ENCODE assay signal across 25 cellular contexts in the genomic region with DNA sequence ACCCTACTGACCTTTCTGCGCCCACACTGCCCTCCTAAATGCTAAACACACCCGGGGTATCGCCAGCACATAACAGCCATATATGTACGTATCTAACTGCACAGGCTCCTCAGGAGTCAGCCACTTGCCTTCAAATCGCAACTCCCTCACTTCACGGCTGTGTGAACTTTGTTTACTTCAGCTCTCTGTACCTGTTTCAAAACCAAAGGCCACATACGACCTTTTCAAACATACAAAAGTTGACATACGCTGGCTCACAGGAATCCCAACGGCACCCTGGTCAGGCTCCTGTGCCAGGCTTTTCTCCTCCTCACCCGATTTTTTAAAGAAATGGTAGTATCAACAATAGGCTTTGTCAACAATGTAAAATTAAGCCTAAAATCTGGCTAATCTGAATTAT. TPM values are rescaled to one million over a fixed set of nuclear protein-coding genes. Genes with fewer than 3 reads are reported as not detected.
A peak's percentile ranks its signal among the peaks of the same experiment; 100 is the strongest.
DNase-seq lines count a peak whose midpoint lies in the region; ATAC-seq and TF ChIP-seq lines count a peak whose summit lies in the region.
"Had no signal": no experiment of that assay in that cellular context is flagged by ENCODE, and none has a peak within 500 bp of the region (broad histone marks: within the 10 kb centered on the region; RNA-seq: fewer than 3 reads in every experiment).

No MANE protein-coding gene starts in this region.

- H3K27me3 Mint-ChIP-seq in mesothelial cell of epicardium (ENCODE audit: low read depth): peaks cover 7% of the 10 kb centered on the region
- H3K27me3 Mint-ChIP-seq: CD4-positive, CD25-positive, alpha-beta regulatory T cell had no signal

- H3K79me1 ChIP-seq in IMR-90 (ENCODE audit: low read depth in 1 of 2, low read length in 2 of 2): no peaks in the 10 kb centered on the region
- H3K79me1 ChIP-seq in mesenchymal stem cell (replicated peaks; ENCODE audit: low read length, poor library complexity, severe bottlenecking): no peaks in the 10 kb centered on the region

- no peak for TF ChIP-seq CTCF in left ventricle myocardium inferior (IDR thresholded peaks at IDR 0.05; ENCODE audit: borderline replicate concordance)
- TF ChIP-seq CTCF in IMR-90 (conservative IDR thresholded peaks at IDR 0.05; ENCODE audit: low read depth, low read length): no peak
- no peak for TF ChIP-seq CTCF in mesothelial cell of epicardium (IDR thresholded peaks at IDR 0.05; ENCODE audit: unreplicated experiment)

- 82% methylated on average over 6 of the region's 10 CpGs; no CpG with 5 or more reads in 1 of the 2 experiments for WGBS in IMR-90 (ENCODE audit: extremely low coverage in 2 of 2, insufficient read length in 1 of 2), 2 experiments
- WGBS in mesenchymal stem cell: 94% methylated on average over 9 of the region's 10 CpGs

- DNase-seq in left ventricle myocardium inferior (no peak), cardiac septum (ENCODE audit: low spot score) (no peak), IMR-90 (no peak), mesenchymal stem cell (no peak), mesothelial cell of epicardium (ENCODE audit: low spot score in 2 of 2, unreplicated experiment in 2 of 2) (no peak), kidney tubule cell (ENCODE audit: low spot score) (no peak)
- DNase-seq: CD4-positive, CD25-positive, alpha-beta regulatory T cell; COR-L47; DMS79; EL; GDM1; GOT3; HFFc6; MM.1S; NCI-H1417; NCI-H1694 treated with DMSO at 0.1 percent for 48 hours; NCI-H2081; NCI-H2227 treated with DMSO at 0.1 percent for 48 hours; NCI-H526 treated with DMSO at 0.1 percent for 48 hours; SHP77 had no signal

- BruUV-seq in IMR-90 (replicated peaks; lab: Mats Ljungman, UMichigan): no TSS peak

- no peaks in the 10 kb centered on the region for H4K20me1 ChIP-seq in IMR-90 (ENCODE audit: insufficient read depth, low read length)

- H3K4me3 Mint-ChIP-seq in mesothelial cell of epicardium: no peak overlapping the region
- H3K4me3 Mint-ChIP-seq: CD4-positive, CD25-positive, alpha-beta regulatory T cell; HFFc6 had no signal

- peaks cover 12% of the 10 kb centered on the region for H3K4me1 Mint-ChIP-seq in mesothelial cell of epicardium

- no peak overlapping the region for H3K4ac ChIP-seq in IMR-90 (ENCODE audit: low read depth, low read length)
- no peak overlapping the region for H3K4ac ChIP-seq in mesenchymal stem cell (ENCODE audit: low read depth in 1 of 2, low read length in 2 of 2)

- intact Hi-C loops in left ventricle myocardium inferior (cut with micrococcal nuclease): no loop called here
- intact Hi-C loops in cardiac septum (cut with DNase I): no loop called here
- intact Hi-C loops in IMR-90 (cut with micrococcal nuclease): no loop called here

- H3K9me3 Mint-ChIP-seq in mesothelial cell of epicardium: peaks cover 7% of the 10 kb centered on the region
- H3K9me3 Mint-ChIP-seq: HFFc6 had no signal

- POLR2A ChIA-PET in IMR-90 (lab: Charles Lee; ENCODE audit: unreplicated experiment): no interaction called here

- H3K27ac Mint-ChIP-seq in mesothelial cell of epicardium: no peak overlapping the region
- H3K27ac Mint-ChIP-seq: HFFc6 had no signal

- H4K91ac ChIP-seq in IMR-90 (ENCODE audit: insufficient read depth, low read depth, low read length) (no peak overlapping the region), mesenchymal stem cell (ENCODE audit: low read length) (no peak overlapping the region)

- no peak overlapping the region for H2BK12ac ChIP-seq in mesenchymal stem cell (ENCODE audit: low read length in 2 of 2)

- H2BK5ac ChIP-seq in IMR-90 (ENCODE audit: low read depth, low read length, poor library complexity, severe bottlenecking) (no peak overlapping the region), mesenchymal stem cell (ENCODE audit: low read depth, low read length, poor library complexity, severe bottlenecking) (no peak overlapping the region)

- H3K14ac ChIP-seq in IMR-90 (replicated peaks; ENCODE audit: low read depth, low read length) (no peak overlapping the region), mesenchymal stem cell (ENCODE audit: low read length in 2 of 2) (peak overlapping the region in 1 of 2 experiments; percentile 51)

- H3K9me3 ChIP-seq in left ventricle myocardium inferior (replicated peaks) (no peaks in the 10 kb centered on the region), IMR-90 (ENCODE audit: control insufficient read depth, insufficient read depth, low read length) (0 out of 2 replicates have a peak, but pooled peaks cover 2% of the 10 kb centered on the region), mesenchymal stem cell (ENCODE audit: control insufficient read depth, low read length) (no peaks in the 10 kb centered on the region), skeletal muscle tissue (ENCODE audit: control insufficient read depth in 3 of 3, low read length in 3 of 3) (no peaks in the 10 kb centered on the region)
- H3K9me3 ChIP-seq: BLaER1, HAP-1 had no signal

- H3K27me3 ChIP-seq in left ventricle myocardium inferior (ENCODE audit: low read depth) (no peaks in the 10 kb centered on the region), IMR-90 (ENCODE audit: control insufficient read depth, insufficient read depth, low read length) (peaks cover 22% of the 10 kb centered on the region), mesenchymal stem cell (ENCODE audit: control insufficient read depth in 1 of 2, insufficient read depth in 1 of 2, low read length in 2 of 2) (no peaks in the 10 kb centered on the region), skeletal muscle tissue (ENCODE audit: control insufficient read depth in 3 of 3, insufficient read depth in 3 of 3, low read length in 3 of 3) (no peaks in the 10 kb centered on the region)
- H3K27me3 ChIP-seq: BLaER1 had no signal

- no peak overlapping the region for H2BK20ac ChIP-seq in IMR-90 (ENCODE audit: low read depth, low read length)

- no peak overlapping the region for H3K4me2 ChIP-seq in IMR-90 (ENCODE audit: low read depth, low read length)
- no peak overlapping the region for H3K4me2 ChIP-seq in mesenchymal stem cell (ENCODE audit: low read length, poor library complexity, severe bottlenecking)
- H3K4me2 ChIP-seq: BLaER1, KMS-11 had no signal

- H3K4me1 ChIP-seq in left ventricle myocardium inferior (peaks cover 59% of the 10 kb centered on the region), IMR-90 (ENCODE audit: control insufficient read depth, insufficient read depth, low read length) (peaks cover 2% of the 10 kb centered on the region; the same call in 1 of the 2 replicates), mesenchymal stem cell (ENCODE audit: control insufficient read depth, insufficient read depth, low read depth, low read length) (peaks cover 5% of the 10 kb centered on the region), skeletal muscle tissue (ENCODE audit: control insufficient read depth in 3 of 3, insufficient read depth in 3 of 3, low read length in 3 of 3) (peaks cover 28 to 37% (median 31%) of the 10 kb centered on the region in 3 donors)
- H3K4me1 ChIP-seq: BLaER1, HAP-1 had no signal

- no peaks in the 10 kb centered on the region for H3K36me3 ChIP-seq in left ventricle myocardium inferior
- no peaks in the 10 kb centered on the region for H3K36me3 ChIP-seq in IMR-90 (ENCODE audit: control insufficient read depth, insufficient read depth, low read length)
- H3K36me3 ChIP-seq in mesenchymal stem cell (ENCODE audit: control insufficient read depth in 1 of 2, insufficient read depth in 2 of 2, low read depth in 1 of 2, low read length in 2 of 2): no peaks in the 10 kb centered on the region
- peaks cover 5 to 14% (median 9%) of the 10 kb centered on the region in 3 donors for H3K36me3 ChIP-seq in skeletal muscle tissue (ENCODE audit: control insufficient read depth in 3 of 3, insufficient read depth in 3 of 3, low read length in 3 of 3)
- H3K36me3 ChIP-seq: HAP-1 had no signal

- ATAC-seq in IMR-90 (ENCODE audit: low read depth): no peak
- ATAC-seq: GM12878 had no signal

- H3K23ac ChIP-seq in IMR-90 (ENCODE audit: low read depth, low read length): no peak overlapping the region
- no peak overlapping the region for H3K23ac ChIP-seq in mesenchymal stem cell (ENCODE audit: low read length in 2 of 2)

- H3K9me1 ChIP-seq in IMR-90 (ENCODE audit: insufficient read depth, low read length): no peaks in the 10 kb centered on the region

- no peaks in the 10 kb centered on the region for H3K36me3 Mint-ChIP-seq in mesothelial cell of epicardium

- TF ChIP-seq POLR2A in IMR-90 (IDR thresholded peaks at IDR 0.05; ENCODE audit: low read depth, low read length): no peak

- no peak overlapping the region for H4K5ac ChIP-seq in IMR-90 (ENCODE audit: low read depth, low read length)

- no peak overlapping the region for H3K9ac ChIP-seq in IMR-90 (ENCODE audit: low read depth, low read length)
- no peak overlapping the region for H3K9ac ChIP-seq in mesenchymal stem cell (ENCODE audit: low read length)
- H3K9ac ChIP-seq in skeletal muscle tissue (ENCODE audit: low read depth in 1 of 3, low read length in 3 of 3): peak overlapping the region in 2 of 3 donors; percentile 80 to 87
- H3K9ac ChIP-seq: BLaER1, KMS-11 had no signal

- no peak overlapping the region for H2AK5ac ChIP-seq in IMR-90 (ENCODE audit: low read depth, low read length)
- peak overlapping the region; percentile 2 for H2AK5ac ChIP-seq in mesenchymal stem cell (ENCODE audit: low read length, severe bottlenecking)

- H2BK15ac ChIP-seq in IMR-90 (ENCODE audit: low read depth, low read length) (no peak overlapping the region), mesenchymal stem cell (ENCODE audit: low read depth, poor library complexity, severe bottlenecking) (no peak overlapping the region)

- CTCF ChIA-PET in IMR-90 (lab: Yijun Ruan, JAX): no interaction called here

- H2BK120ac ChIP-seq in IMR-90 (ENCODE audit: low read depth, low read length) (no peak overlapping the region), mesenchymal stem cell (ENCODE audit: low read depth, low read length) (no peak overlapping the region)

- no peak overlapping the region for H2AK9ac ChIP-seq in IMR-90 (replicated peaks; ENCODE audit: low read depth, low read length, poor library complexity)

- H3K18ac ChIP-seq in IMR-90 (ENCODE audit: low read depth, low read length) (no peak overlapping the region), mesenchymal stem cell (ENCODE audit: low read depth in 1 of 2, low read length in 2 of 2) (no peak overlapping the region)

- H3K56ac ChIP-seq in IMR-90 (ENCODE audit: extremely low read depth, insufficient read depth, low read length): no peak overlapping the region

- H2AFZ ChIP-seq in IMR-90 (replicated peaks; ENCODE audit: low read length, poor library complexity): peak overlapping the region; percentile 5
- no peak overlapping the region for H2AFZ ChIP-seq in mesenchymal stem cell (ENCODE audit: low read depth, low read length)

- dilution Hi-C loops in IMR-90 (cut with HindIII; ENCODE audit: low sequenced_read_pairs, unreplicated experiment): no loop called here

- no peak for TF ChIP-seq RAD21 in IMR-90 (IDR thresholded peaks at IDR 0.05; ENCODE audit: low read length)

- H3K27ac ChIP-seq in left ventricle myocardium inferior (replicated peaks) (peak overlapping the region; percentile 85), IMR-90 (ENCODE audit: insufficient read depth, low read length) (no peak overlapping the region), mesenchymal stem cell (ENCODE audit: low read length, poor library complexity, severe bottlenecking) (no peak overlapping the region), skeletal muscle tissue (ENCODE audit: low read depth, low read length) (peak overlapping the region; percentile 92)
- H3K27ac ChIP-seq: BLaER1, KMS-11 had no signal

- H4K8ac ChIP-seq in IMR-90 (ENCODE audit: low read depth in 2 of 2, low read length in 2 of 2) (no peak overlapping the region), mesenchymal stem cell (ENCODE audit: low read length) (no peak overlapping the region)

- H3K4me3 ChIP-seq in left ventricle myocardium inferior (peak overlapping the region; percentile 65), IMR-90 (ENCODE audit: insufficient read depth, low read depth, low read length) (no peak overlapping the region), mesenchymal stem cell (ENCODE audit: insufficient read depth in 1 of 2, low read depth in 1 of 2, low read length in 2 of 2) (no peak overlapping the region), skeletal muscle tissue (ENCODE audit: low read length in 3 of 3) (peak overlapping the region; percentile 10 to 84 (median 84))
- H3K4me3 ChIP-seq: BLaER1, GM12878, HAP-1 had no signal

- in situ Hi-C loops in IMR-90 (cut with MboI; ENCODE audit: low sequenced_read_pairs): no loop called here

RNA-seq across cellular contexts. Expression of gene ZNF622, which starts 39.0 kb away (rescaled TPM):
- total RNA-seq in left ventricle myocardium inferior (56.1 TPM), cardiac septum (49.0 TPM), IMR-90 (2012; rRNA removed) (49.3 and 66.4 TPM in 2 replicates), skeletal muscle tissue (28.2 TPM), mesothelial cell of epicardium (24.2 to 25.5 TPM (median 25.1 TPM) in 3 replicates)
- polyA plus RNA-seq in IMR-90 (2012; rRNA removed): 19.5 and 22.1 TPM in 2 replicates
- polyA plus RNA-seq in IMR-90 (2012; cell fraction: cytosol; rRNA removed): 17.2 and 22.4 TPM in 2 replicates
- polyA plus RNA-seq in IMR-90 (2012; cell fraction: nucleus; rRNA removed; ENCODE audit: low replicate concordance): 11.5 and 12.6 TPM in 2 replicates
- polyA plus RNA-seq in mesenchymal stem cell (2013, experiment 1 of 2): 40.8 TPM
- 41.3 TPM for polyA plus RNA-seq in mesenchymal stem cell (2013, experiment 2 of 2)

Comparison
In these comparisons a context has a peak if more than half of its experiments do, and no peak if none do; other contexts are left out.
1. H3K27ac ChIP-seq: peak in left ventricle myocardium inferior (single experiment) and skeletal muscle tissue (single experiment); none in IMR-90 (single experiment) and mesenchymal stem cell (single experiment).
2. H3K4me3 ChIP-seq: peak in left ventricle myocardium inferior (single experiment) and skeletal muscle tissue (3 of 3); none in IMR-90 (single experiment) and mesenchymal stem cell (0 of 2).
3. H3K9ac ChIP-seq: peak in skeletal muscle tissue (2 of 3); none in IMR-90 (single experiment) and mesenchymal stem cell (single experiment).